22 cellular contexts compared by ENCODE assay signal in the genomic region with DNA sequence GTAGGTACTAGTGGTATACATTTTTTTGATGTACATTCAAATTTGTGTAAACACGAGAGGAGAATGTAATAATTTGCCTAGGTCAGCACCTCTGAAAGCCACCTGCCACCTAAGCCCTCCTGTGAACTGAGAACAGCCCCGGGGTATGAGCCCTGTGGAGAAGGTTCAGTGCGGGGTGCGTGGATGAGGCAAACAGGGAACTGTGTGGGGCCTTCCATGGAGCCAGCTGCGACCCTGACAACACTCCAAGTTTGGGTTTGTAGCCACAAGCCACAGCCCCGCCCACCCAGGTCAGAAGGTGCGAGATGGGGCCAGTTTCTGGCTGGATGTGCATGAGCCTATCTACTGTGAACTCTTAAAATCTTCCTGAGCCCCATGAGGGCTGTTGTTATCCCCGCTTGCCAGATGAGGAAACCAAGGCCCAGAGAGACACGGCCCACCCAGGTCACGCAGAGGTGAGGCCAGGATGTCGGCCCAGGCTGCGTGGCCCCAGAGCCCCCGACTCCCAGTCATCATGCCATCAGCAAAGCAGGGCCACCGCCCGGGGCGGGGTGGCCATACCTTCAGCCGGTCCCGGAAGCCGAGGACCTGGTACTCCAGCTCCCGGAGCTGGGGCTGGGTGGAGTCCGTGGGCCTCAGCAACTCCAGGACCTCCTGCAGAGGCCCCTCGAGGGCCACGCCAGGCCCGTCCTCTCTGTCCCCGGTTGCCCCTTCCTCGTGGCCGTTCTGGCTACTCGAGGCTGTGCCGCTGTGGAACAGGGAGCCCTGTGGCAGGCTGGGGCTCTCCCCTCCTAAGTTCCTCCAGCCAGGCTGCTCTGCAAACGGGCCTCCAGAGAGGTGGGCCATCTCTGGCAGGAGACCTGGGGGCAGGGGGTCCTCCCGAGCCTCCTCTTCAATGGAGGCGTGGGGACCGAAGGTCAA.
DNase-seq lines count a peak whose midpoint lies in the region; ATAC-seq, FAIRE-seq and TF ChIP-seq lines count a peak whose summit lies in the region.
"Had no signal": no experiment of that assay in that cellular context is flagged by ENCODE, and none has a peak within 500 bp of the region (broad histone marks: within the 10 kb centered on the region; RNA-seq: fewer than 3 reads in every experiment).

No MANE protein-coding gene starts in this region.

- H3K27ac ChIP-seq in MM.1S (ENCODE audit: low read length): no peak overlapping the region
- H3K27ac ChIP-seq: ascending aorta, dorsolateral prefrontal cortex, heart right ventricle had no signal

- H3K27me3 ChIP-seq in MM.1S (replicated peaks; ENCODE audit: insufficient read depth, low read length): no peaks in the 10 kb centered on the region
- H3K27me3 ChIP-seq: ascending aorta had no signal

- no peak for ATAC-seq in omental fat pad (ENCODE audit: low FRiP score)
- ATAC-seq: left ventricle myocardium superior, T-cell had no signal

- TF ChIP-seq CTCF in MM.1S (IDR thresholded peaks at IDR 0.05; ENCODE audit: low read length) (no peak), omental fat pad (IDR thresholded peaks at IDR 0.05) (no peak), D721Med (IDR thresholded peaks at IDR 0.05; ENCODE audit: insufficient read depth, missing control alignments) (no peak)

- H3K79me2 ChIP-seq in MM.1S (ENCODE audit: low read length): no peaks in the 10 kb centered on the region

- no peaks in the 10 kb centered on the region for H4K20me1 ChIP-seq in MM.1S (ENCODE audit: insufficient read depth, low read length)

- no peak overlapping the region for H3K4me3 ChIP-seq in MM.1S (ENCODE audit: low read length)
- H3K4me3 ChIP-seq: ascending aorta, dorsolateral prefrontal cortex, HAP-1, heart right ventricle had no signal

- H3K9me3 ChIP-seq in MM.1S (replicated peaks; ENCODE audit: insufficient read depth, low read length): no peaks in the 10 kb centered on the region
- H3K9me3 ChIP-seq: ascending aorta, HAP-1, heart right ventricle had no signal

- DNase-seq in COLO668 (lab: John Stamatoyannopoulos, UW; ENCODE audit: unreplicated experiment): peak; percentile 76
- DNase-seq in MM.1S: peak; percentile 21
- DNase-seq in SW480 (ENCODE audit: low spot score): peak; percentile 43
- peak; percentile 65 for DNase-seq in myocyte (ENCODE audit: low read depth)
- DNase-seq in activated CD4-positive, alpha-beta T cell treated with anti-CD3 and anti-CD28 coated beads, Interleukin-2, amount 50 U/mL, for 48 hours: no peak
- DNase-seq in omental fat pad (ENCODE audit: low spot score): no peak
- DNase-seq in D721Med (ENCODE audit: insufficient read length, low spot score): no peak
- DNase-seq: caudate nucleus; CD4-positive, CD25-positive, alpha-beta regulatory T cell; DMS 273 treated with DMSO at 0.1 percent for 48 hours; dorsolateral prefrontal cortex; GDM1; heart right ventricle; left ventricle myocardium superior; midbrain; NCI-H1105; NCI-H524; SHP77 treated with DMSO at 0.1 percent for 48 hours; T-cell had no signal

- no peaks in the 10 kb centered on the region for H3K9me2 ChIP-seq in MM.1S (replicated peaks; ENCODE audit: insufficient read depth, low read length)

- H2AFZ ChIP-seq in MM.1S (ENCODE audit: low read length): no peak overlapping the region

- no peak overlapping the region for H3K4me2 ChIP-seq in MM.1S (ENCODE audit: low read depth, low read length)

- no peak overlapping the region for H3K9ac ChIP-seq in MM.1S (ENCODE audit: low read length)

- FAIRE-seq in D721Med (lab: Jason Lieb, UNC): no peak
- FAIRE-seq: urothelium cell line had no signal

- H3K4me1 ChIP-seq in MM.1S (ENCODE audit: low read length): 0 out of 2 replicates have a peak, but pooled peaks cover 8% of the 10 kb centered on the region
- H3K4me1 ChIP-seq: ascending aorta, HAP-1 had no signal

- H3F3A ChIP-seq in MM.1S (ENCODE audit: insufficient read depth, low read length): no peaks in the 10 kb centered on the region

- H3K36me3 ChIP-seq in MM.1S (replicated peaks; ENCODE audit: insufficient read depth, low read length): no peaks in the 10 kb centered on the region
- H3K36me3 ChIP-seq: ascending aorta, HAP-1 had no signal

Comparison
In these comparisons a context has a peak if more than half of its experiments do, and no peak if none do; other contexts are left out.
1. DNase-seq: peak in COLO668 (single experiment), MM.1S (single experiment), SW480 (single experiment) and myocyte (single experiment); none in activated CD4-positive, alpha-beta T cell treated with anti-CD3 and anti-CD28 coated beads, Interleukin-2, amount 50 U/mL, for 48 hours (0 of 2), omental fat pad (single experiment) and D721Med (single experiment).